In the genomic region with DNA sequence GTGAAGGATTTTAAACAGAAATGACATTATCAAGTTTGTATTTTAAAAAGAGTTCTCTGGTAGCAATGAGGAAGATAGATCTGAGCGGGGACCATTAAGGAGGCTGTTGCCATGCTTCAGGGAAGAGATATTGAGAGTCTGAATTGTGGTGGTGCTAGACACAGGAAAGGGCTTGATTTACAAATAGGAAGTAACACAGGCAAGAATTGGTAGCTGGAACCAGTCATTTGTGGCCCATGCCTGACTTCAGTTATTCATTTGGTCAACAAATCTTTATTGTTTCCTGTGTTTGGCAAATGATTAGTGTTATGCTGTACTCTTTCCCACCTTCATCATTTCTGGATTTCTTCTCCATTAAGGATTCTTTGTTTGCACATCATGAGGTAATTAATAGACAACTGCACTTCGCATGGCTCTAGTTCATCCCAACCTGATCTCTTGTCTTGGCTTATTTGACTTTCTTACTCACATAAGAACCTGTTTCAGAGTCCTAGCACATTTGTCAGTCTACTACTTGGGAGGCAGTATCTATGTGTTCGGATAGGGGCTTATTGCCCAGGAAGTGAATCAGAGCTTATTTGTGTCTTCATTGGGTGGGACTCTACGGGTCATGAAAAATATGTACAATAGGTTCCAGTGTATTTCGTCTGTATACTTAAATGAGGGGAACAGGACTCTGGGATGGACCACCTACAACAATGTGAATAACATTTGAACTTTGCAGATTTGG, we compare ENCODE assay signal across 10 cellular contexts. TPM values are rescaled to one million over a fixed set of nuclear protein-coding genes. Genes with fewer than 3 reads are reported as not detected.
DNase-seq lines count a peak whose midpoint lies in the region; ATAC-seq and TF ChIP-seq lines count a peak whose summit lies in the region.
"Had no signal": no experiment of that assay in that cellular context is flagged by ENCODE, and none has a peak within 500 bp of the region (broad histone marks: within the 10 kb centered on the region; RNA-seq: fewer than 3 reads in every experiment).

No MANE protein-coding gene starts in this region.

- POLR2A ChIA-PET in CD8-positive, alpha-beta memory T cell (lab: Charles Lee), result interaction anchor here (1.0 kb wide), 1 partner anchor 69 kb away, joined by 6 read pairs; a partner anchor contains a TSS
- POLR2A ChIA-PET in naive thymus-derived CD4-positive, alpha-beta T cell (lab: Charles Lee), result interaction anchor here (0.6 kb wide), 1 partner anchor 13 kb away, joined by 4 read pairs; no protein-coding TSS in a partner anchor

- no peaks in the 10 kb centered on the region for H3K9me3 Mint-ChIP-seq in CD8-positive, alpha-beta memory T cell
- no peaks in the 10 kb centered on the region for H3K9me3 Mint-ChIP-seq in naive thymus-derived CD4-positive, alpha-beta T cell

- peaks cover 29% of the 10 kb centered on the region for H3K4me1 ChIP-seq in CD8-positive, alpha-beta memory T cell (ENCODE audit: insufficient read depth, low read length)
- peaks cover 3 to 35% of the 10 kb centered on the region in 2 donors for H3K4me1 ChIP-seq in ascending aorta
- H3K4me1 ChIP-seq in naive thymus-derived CD4-positive, alpha-beta T cell (ENCODE audit: control insufficient read depth in 2 of 2, insufficient read depth in 2 of 2, low read length in 2 of 2), result peaks cover 0 to 22% of the 10 kb centered on the region in 2 donors

- peak in 1 of 5 donors; percentile 26 for DNase-seq in CD8-positive, alpha-beta memory T cell
- peak; percentile 56 for DNase-seq in HT1080 (ENCODE audit: low read depth)
- no peak for DNase-seq in ascending aorta (ENCODE audit: low spot score in 2 of 2)
- no peak for DNase-seq in naive thymus-derived CD4-positive, alpha-beta T cell
- no peak for DNase-seq in D341Med (ENCODE audit: low spot score)
- DNase-seq in kidney glomerular epithelial cell (lab: John Stamatoyannopoulos, UW), result no peak
- DNase-seq in NCI-H526 treated with DMSO at 0.1 percent for 48 hours (lab: John Stamatoyannopoulos, UW), result no peak
- DNase-seq: NCI-H2227 treated with DMSO at 0.1 percent for 48 hours, small intestine had no signal

- H3K4me3 ChIP-seq in CD8-positive, alpha-beta memory T cell (ENCODE audit: low read length), result no peak overlapping the region
- no peak overlapping the region for H3K4me3 ChIP-seq in ascending aorta
- no peak overlapping the region for H3K4me3 ChIP-seq in naive thymus-derived CD4-positive, alpha-beta T cell (ENCODE audit: low read length)

- H3K27me3 Mint-ChIP-seq in CD8-positive, alpha-beta memory T cell, result no peaks in the 10 kb centered on the region
- no peaks in the 10 kb centered on the region for H3K27me3 Mint-ChIP-seq in naive thymus-derived CD4-positive, alpha-beta T cell

- no peak overlapping the region for H3K27ac ChIP-seq in CD8-positive, alpha-beta memory T cell (ENCODE audit: low read depth, low read length)
- peak overlapping the region; percentile 72 to 87 for H3K27ac ChIP-seq in ascending aorta
- H3K27ac ChIP-seq in naive thymus-derived CD4-positive, alpha-beta T cell (ENCODE audit: low read depth, low read length), result no peak overlapping the region

- peak; percentile 48 for ATAC-seq in naive thymus-derived CD4-positive, alpha-beta T cell
- no peak for ATAC-seq in HG03039 (IDR thresholded peaks at IDR 0.05; ENCODE audit: unreplicated experiment)

- peak overlapping the region in 5 of 7 donors; percentile 1 to 45 (median 8) for H3K4me3 Mint-ChIP-seq in CD8-positive, alpha-beta memory T cell
- no peak overlapping the region for H3K4me3 Mint-ChIP-seq in naive thymus-derived CD4-positive, alpha-beta T cell

- H3K36me3 Mint-ChIP-seq in CD8-positive, alpha-beta memory T cell, result peaks cover 0 to 8% (median 1%) of the 10 kb centered on the region in 3 donors
- peaks cover 0 to 16% (median 9%) of the 10 kb centered on the region in 5 donors for H3K36me3 Mint-ChIP-seq in naive thymus-derived CD4-positive, alpha-beta T cell

- H3K27ac Mint-ChIP-seq in CD8-positive, alpha-beta memory T cell, result peak overlapping the region; percentile 72 to 97 (median 89)
- H3K27ac Mint-ChIP-seq in naive thymus-derived CD4-positive, alpha-beta T cell, result peak overlapping the region in 6 of 9 donors; percentile 3 to 63 (median 20)

- CTCF ChIA-PET in CD8-positive, alpha-beta memory T cell (lab: Charles Lee), result interaction anchor here (1.6 kb wide), 1 partner anchor 69 kb away, joined by 3 read pairs; a partner anchor contains a TSS
- CTCF ChIA-PET in naive thymus-derived CD4-positive, alpha-beta T cell (lab: Charles Lee), result interaction anchor here (1.1 kb wide), 1 partner anchor 22 kb away, joined by 3 read pairs; no protein-coding TSS in a partner anchor

- peaks cover 22 to 67% (median 43%) of the 10 kb centered on the region in 3 donors for H3K4me1 Mint-ChIP-seq in CD8-positive, alpha-beta memory T cell
- peaks cover 17 to 42% (median 38%) of the 10 kb centered on the region in 7 donors for H3K4me1 Mint-ChIP-seq in naive thymus-derived CD4-positive, alpha-beta T cell

- no peaks in the 10 kb centered on the region for H3K36me3 ChIP-seq in CD8-positive, alpha-beta memory T cell (ENCODE audit: insufficient read depth, low read length)
- no peaks in the 10 kb centered on the region for H3K36me3 ChIP-seq in ascending aorta
- no peaks in the 10 kb centered on the region for H3K36me3 ChIP-seq in naive thymus-derived CD4-positive, alpha-beta T cell (ENCODE audit: control insufficient read depth in 2 of 3, insufficient read depth in 3 of 3, low read length in 3 of 3)

- no peaks in the 10 kb centered on the region for H3K27me3 ChIP-seq in CD8-positive, alpha-beta memory T cell (ENCODE audit: insufficient read depth, low read length, poor library complexity, severe bottlenecking)
- H3K27me3 ChIP-seq in ascending aorta, result no peaks in the 10 kb centered on the region
- no peaks in the 10 kb centered on the region for H3K27me3 ChIP-seq in naive thymus-derived CD4-positive, alpha-beta T cell (ENCODE audit: control insufficient read depth in 2 of 2, insufficient read depth in 2 of 2, low read length in 2 of 2)

- H3K9me3 ChIP-seq in CD8-positive, alpha-beta memory T cell (ENCODE audit: low read length), result no peaks in the 10 kb centered on the region
- H3K9me3 ChIP-seq in ascending aorta, result no peaks in the 10 kb centered on the region
- no peaks in the 10 kb centered on the region for H3K9me3 ChIP-seq in naive thymus-derived CD4-positive, alpha-beta T cell (ENCODE audit: control insufficient read depth in 2 of 3, low read length in 3 of 3)

- intact Hi-C loops in ascending aorta (cut with DNase I), result loop anchor here (1.0 kb wide), 1 partner anchor 32 kb away; a partner anchor contains a TSS
- intact Hi-C loops in naive thymus-derived CD4-positive, alpha-beta T cell (cut with micrococcal nuclease), result no loop called here

- no peak for TF ChIP-seq CTCF in ascending aorta (IDR thresholded peaks at IDR 0.05)

RNA-seq across cellular contexts. Expression of a gene that starts 32.3 kb away (rescaled TPM):
- total RNA-seq in CD8-positive, alpha-beta memory T cell, result 10 to 100 TPM; 19.4 to 21.0 TPM
- 2.1 TPM for polyA plus RNA-seq in CD8-positive, alpha-beta memory T cell
- 7.6 and 7.8 TPM in 2 replicates for total RNA-seq in HT1080 (2014; rRNA removed; shearing (Covaris generic))
- 6.8 and 8.1 TPM in 2 replicates for polyA plus RNA-seq in HT1080 (2015; cell fraction: cytosol; rRNA removed)
- 4.4 and 4.6 TPM in 2 replicates for polyA plus RNA-seq in HT1080 (2015; cell fraction: nucleus; rRNA removed)
- 9.6 TPM for total RNA-seq in ascending aorta
- total RNA-seq in naive thymus-derived CD4-positive, alpha-beta T cell, result 10 to 100 TPM in 3 of 5 experiments, 1 to 10 TPM in 2; 7.8 to 15.9 (median 10.9) TPM
- under 1 TPM; 0.72 to 0.76 TPM for polyA plus RNA-seq in naive thymus-derived CD4-positive, alpha-beta T cell

Comparison
In these comparisons a context has a peak if more than half of its experiments do, and no peak if none do; other contexts are left out.
1. H3K27ac ChIP-seq: peak in ascending aorta (2 of 2); none in CD8-positive, alpha-beta memory T cell (single experiment) and naive thymus-derived CD4-positive, alpha-beta T cell (single experiment).
2. H3K4me3 Mint-ChIP-seq: peak in CD8-positive, alpha-beta memory T cell (5 of 7); none in naive thymus-derived CD4-positive, alpha-beta T cell (0 of 10).